26 cellular contexts compared by ENCODE assay signal in genomic region chr1:61472876-61473275, GRCh38.
DNase-seq lines count a peak whose midpoint lies in the region; ATAC-seq and TF ChIP-seq lines count a peak whose summit lies in the region.
"Had no signal": no experiment of that assay in that cellular context is flagged by ENCODE, and none has a peak within 500 bp of the region (broad histone marks: within the 10 kb centered on the region; RNA-seq: fewer than 3 reads in every experiment).

No MANE protein-coding gene starts in this region.

- H3K27me3 Mint-ChIP-seq in activated CD4-positive, alpha-beta T cell treated with anti-CD3 and anti-CD28 coated beads, Interleukin-2, amount 10 ng/mL, durations not matched to agents 7 days and 5 days: peaks cover 5% of the 10 kb centered on the region

- H3K27me3 ChIP-seq in RWPE2 (ENCODE audit: insufficient read depth, poor library complexity, severe bottlenecking): no peaks in the 10 kb centered on the region
- H3K27me3 ChIP-seq: right lobe of liver, suprapubic skin had no signal

- H3K27ac ChIP-seq in RWPE2 (ENCODE audit: poor library complexity, severe bottlenecking): no peak overlapping the region
- H3K27ac ChIP-seq: right lobe of liver, suprapubic skin had no signal

- in situ Hi-C loops in ACHN (cut with HindIII; ENCODE audit: low pct_ligation_motif_present, low pct_unique_long_range_greater_than_20kb, low sequenced_read_pairs): no loop called here

- H3K4me1 Mint-ChIP-seq in activated CD4-positive, alpha-beta T cell treated with anti-CD3 and anti-CD28 coated beads, Interleukin-2, amount 10 ng/mL, durations not matched to agents 7 days and 5 days: no peaks in the 10 kb centered on the region
- H3K4me1 Mint-ChIP-seq: central memory CD8-positive, alpha-beta T cell; IgD-negative memory B cell; stimulated activated naive B cell treated with anti-CD40 and anti-IgM and Interleukin-4, amounts not matched to agents 10 μg/mL and 1 μg/mL and 100 μg/mL, for 72 hours had no signal

- no peak overlapping the region for H3K4me3 ChIP-seq in RWPE2 (ENCODE audit: severe bottlenecking)
- H3K4me3 ChIP-seq: HAP-1, right lobe of liver, suprapubic skin had no signal

- ATAC-seq in RWPE2 (ENCODE audit: low read depth): peak; percentile 76
- ATAC-seq in esophagus mucosa: peak; percentile 72
- ATAC-seq: right lobe of liver; stimulated activated naive B cell treated with anti-CD40 and anti-IgM and Interleukin-4, amounts not matched to agents 10 μg/mL and 1 μg/mL and 100 μg/mL, for 72 hours had no signal

- H3K9me3 ChIP-seq in RWPE2 (ENCODE audit: severe bottlenecking): no peaks in the 10 kb centered on the region
- H3K9me3 ChIP-seq: HAP-1, right lobe of liver, suprapubic skin had no signal

- H3K27ac Mint-ChIP-seq in activated CD4-positive, alpha-beta T cell treated with anti-CD3 and anti-CD28 coated beads, Interleukin-2, amount 10 ng/mL, durations not matched to agents 7 days and 5 days: no peak overlapping the region
- H3K27ac Mint-ChIP-seq: activated naive CD4-positive, alpha-beta T cell treated with anti-CD3 and anti-CD28 coated beads for 36 hours; activated T-helper 1 cell treated with anti-CD3 and anti-CD28 coated beads, Interleukin-12 subunit alpha, Interleukin-12 subunit beta, Interleukin-2, Interleukin-4 antibody, amounts not matched to agents 30 ng/mL and 10 ng/mL and 1 ng/mL, durations not matched to agents 14 hours and 24 hours and 36 hours; IgD-negative memory B cell; stimulated activated naive B cell treated with anti-CD40 and anti-IgM and Interleukin-4, amounts not matched to agents 10 μg/mL and 1 μg/mL and 100 μg/mL, for 72 hours had no signal

- no peaks in the 10 kb centered on the region for H3K4me1 ChIP-seq in RWPE2 (ENCODE audit: insufficient read depth, poor library complexity, severe bottlenecking)
- H3K4me1 ChIP-seq: right lobe of liver, suprapubic skin had no signal

- no peaks in the 10 kb centered on the region for H3K9me3 Mint-ChIP-seq in activated CD4-positive, alpha-beta T cell treated with anti-CD3 and anti-CD28 coated beads, Interleukin-2, amount 10 ng/mL, durations not matched to agents 7 days and 5 days
- H3K9me3 Mint-ChIP-seq: activated naive CD4-positive, alpha-beta T cell treated with anti-CD3 and anti-CD28 coated beads for 36 hours; activated T-helper 1 cell treated with anti-CD3 and anti-CD28 coated beads, Interleukin-12 subunit alpha, Interleukin-12 subunit beta, Interleukin-2, Interleukin-4 antibody, amounts not matched to agents 30 ng/mL and 10 ng/mL and 1 ng/mL, durations not matched to agents 14 hours and 24 hours and 36 hours; central memory CD8-positive, alpha-beta T cell; stimulated activated naive B cell treated with anti-CD40 and anti-IgM and Interleukin-4, amounts not matched to agents 10 μg/mL and 1 μg/mL and 100 μg/mL, for 72 hours had no signal

- POLR2A ChIA-PET in activated CD4-positive, alpha-beta T cell treated with anti-CD3 and anti-CD28 coated beads, Interleukin-2, amount 10 ng/mL, durations not matched to agents 7 days and 5 days (lab: Charles Lee): no interaction called here

- no peak overlapping the region for H3K4me3 Mint-ChIP-seq in activated CD4-positive, alpha-beta T cell treated with anti-CD3 and anti-CD28 coated beads, Interleukin-2, amount 10 ng/mL, durations not matched to agents 7 days and 5 days
- H3K4me3 Mint-ChIP-seq: activated naive CD4-positive, alpha-beta T cell treated with anti-CD3 and anti-CD28 coated beads for 36 hours; activated T-helper 1 cell treated with anti-CD3 and anti-CD28 coated beads, Interleukin-12 subunit alpha, Interleukin-12 subunit beta, Interleukin-2, Interleukin-4 antibody, amounts not matched to agents 30 ng/mL and 10 ng/mL and 1 ng/mL, durations not matched to agents 14 hours and 24 hours and 36 hours; central memory CD8-positive, alpha-beta T cell; IgD-negative memory B cell; neural crest cell; stimulated activated naive B cell treated with anti-CD40 and anti-IgM and Interleukin-4, amounts not matched to agents 10 μg/mL and 1 μg/mL and 100 μg/mL, for 72 hours had no signal

- DNase-seq in ACHN: peak; percentile 29
- DNase-seq in RWPE2 (ENCODE audit: low spot score): no peak
- peak; percentile 24 for DNase-seq in myocyte (ENCODE audit: low read depth)
- DNase-seq in activated CD4-positive, alpha-beta T cell treated with anti-CD3 and anti-CD28 coated beads, Interleukin-2, amount 10 ng/mL, durations not matched to agents 7 days and 5 days: no peak
- no peak for DNase-seq in SW 1271 (lab: John Stamatoyannopoulos, UW)
- no peak for DNase-seq in activated CD4-positive, alpha-beta T cell treated with anti-CD3 and anti-CD28 coated beads for 4 hours
- no peak for DNase-seq in activated CD4-positive, alpha-beta T cell treated with anti-CD3 and anti-CD28 coated beads, Interleukin-2, amount 50 U/mL, for 48 hours
- DNase-seq: activated naive CD4-positive, alpha-beta T cell treated with anti-CD3 and anti-CD28 coated beads for 36 hours; dermis blood vessel endothelial cell; left cardiac atrium; NCI-H1092 treated with DMSO at 0.1 percent for 48 hours; NCI-H187 treated with DMSO at 0.1 percent for 48 hours; NCI-H524 treated with DMSO at 0.1 percent for 48 hours; posterior cingulate gyrus; right lobe of liver; SHP77; stimulated activated CD4-positive, alpha-beta T cell treated with anti-CD3 and anti-CD28 coated beads, Interleukin-4, amount 100 ng/mL, for 4 hours; stimulated activated naive B cell treated with anti-CD40 and anti-IgM and Interleukin-4, amounts not matched to agents 10 μg/mL and 1 μg/mL and 100 μg/mL, for 72 hours; T1000 had no signal

- CTCF ChIA-PET in activated CD4-positive, alpha-beta T cell treated with anti-CD3 and anti-CD28 coated beads, Interleukin-2, amount 10 ng/mL, durations not matched to agents 7 days and 5 days (lab: Charles Lee): no interaction called here

- H3K36me3 Mint-ChIP-seq in activated CD4-positive, alpha-beta T cell treated with anti-CD3 and anti-CD28 coated beads, Interleukin-2, amount 10 ng/mL, durations not matched to agents 7 days and 5 days (ENCODE audit: low read depth): no peaks in the 10 kb centered on the region
- H3K36me3 Mint-ChIP-seq: IgD-negative memory B cell; stimulated activated naive B cell treated with anti-CD40 and anti-IgM and Interleukin-4, amounts not matched to agents 10 μg/mL and 1 μg/mL and 100 μg/mL, for 72 hours had no signal

- no peaks in the 10 kb centered on the region for H3K36me3 ChIP-seq in RWPE2 (ENCODE audit: low read depth)
- H3K36me3 ChIP-seq: HAP-1, right lobe of liver, suprapubic skin had no signal

- no peak for TF ChIP-seq CTCF in RWPE2 (IDR thresholded peaks at IDR 0.05; ENCODE audit: poor library complexity, severe bottlenecking)

Comparison
In these comparisons a context has a peak if more than half of its experiments do, and no peak if none do; other contexts are left out.
1. DNase-seq: peak in ACHN (single experiment) and myocyte (single experiment); none in RWPE2 (single experiment), activated CD4-positive, alpha-beta T cell treated with anti-CD3 and anti-CD28 coated beads, Interleukin-2, amount 10 ng/mL, durations not matched to agents 7 days and 5 days (single experiment), SW 1271 (0 of 2), activated CD4-positive, alpha-beta T cell treated with anti-CD3 and anti-CD28 coated beads for 4 hours (0 of 2) and activated CD4-positive, alpha-beta T cell treated with anti-CD3 and anti-CD28 coated beads, Interleukin-2, amount 50 U/mL, for 48 hours (0 of 2).